Comparison of ENCODE assay signal across 9 cellular contexts in the genomic region with DNA sequence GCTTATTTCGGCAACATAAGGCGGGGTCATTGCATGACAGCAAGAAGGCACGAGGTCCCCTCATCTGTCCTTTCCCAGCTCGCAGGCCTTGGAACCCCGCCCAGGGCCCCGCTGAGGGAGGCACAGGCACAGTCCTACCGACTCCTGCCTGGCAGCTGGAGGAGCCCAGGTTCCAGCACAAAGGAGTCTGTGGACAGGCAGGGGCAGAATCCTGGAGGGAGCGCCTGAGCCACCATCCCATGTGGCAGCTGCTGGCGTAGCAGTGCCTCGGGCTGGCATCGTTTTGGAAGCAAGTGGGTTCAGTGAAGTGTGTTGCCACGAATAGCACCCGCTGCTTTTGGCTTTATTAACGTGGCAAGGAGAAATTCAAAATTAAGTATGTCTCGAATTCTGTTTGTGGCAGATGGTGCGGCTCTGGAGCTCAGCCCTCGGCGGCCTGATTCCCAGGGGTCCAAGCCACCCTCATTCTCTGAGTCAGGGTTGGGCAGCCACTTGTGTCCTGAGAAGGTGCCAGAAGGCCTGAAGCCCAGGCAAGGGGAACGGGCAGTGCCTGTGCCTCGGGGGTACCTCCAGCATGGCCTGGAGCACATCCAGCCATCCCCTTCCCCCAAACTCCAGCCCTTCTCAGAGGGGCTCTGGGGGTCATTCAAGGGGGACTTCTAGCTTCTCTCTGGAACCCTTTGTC. TPM values are rescaled to one million over a fixed set of nuclear protein-coding genes. Genes with fewer than 3 reads are reported as not detected.
DNase-seq lines count a peak whose midpoint lies in the region; ATAC-seq, FAIRE-seq and TF ChIP-seq lines count a peak whose summit lies in the region.
"Had no signal": no experiment of that assay in that cellular context is flagged by ENCODE, and none has a peak within 500 bp of the region (broad histone marks: within the 10 kb centered on the region; RNA-seq: fewer than 3 reads in every experiment).

No MANE protein-coding gene starts in this region.

- TF ChIP-seq CTCF in Caco-2 (IDR thresholded peaks at IDR 0.05; ENCODE audit: insufficient read depth in 1 of 2, low read depth in 1 of 2, low read length in 1 of 2, severe bottlenecking in 1 of 2, unreplicated experiment in 1 of 2) (no peak), PC-3 (conservative IDR thresholded peaks at IDR 0.05; ENCODE audit: low read depth, low read length) (no peak), pancreas (IDR thresholded peaks at IDR 0.05) (no peak)

- no peak overlapping the region; the same call in 1 of the 2 replicates for H2AFZ ChIP-seq in PC-3 (ENCODE audit: low read length)

- H3K27ac Mint-ChIP-seq in Caco-2 (ENCODE audit: unreplicated experiment): peak overlapping the region; percentile 97

- peak overlapping the region; percentile 57 for H3K4me2 ChIP-seq in PC-3 (ENCODE audit: low read length)

- no peaks in the 10 kb centered on the region for H4K20me1 ChIP-seq in PC-3 (ENCODE audit: low read length)

- no peaks in the 10 kb centered on the region for H3K79me2 ChIP-seq in PC-3 (ENCODE audit: low read length)

- peaks cover 8% of the 10 kb centered on the region for H3K4me1 Mint-ChIP-seq in Caco-2 (ENCODE audit: low read depth, unreplicated experiment)

- peak overlapping the region; percentile 83 for H3K27ac ChIP-seq in PC-3 (ENCODE audit: low read length)
- H3K27ac ChIP-seq in pancreas: peak overlapping the region; percentile 6 to 63 (median 42)

- H3K4me3 ChIP-seq in Caco-2 (ENCODE audit: low read depth, low read length): no peak overlapping the region
- no peak overlapping the region for H3K4me3 ChIP-seq in PC-3 (ENCODE audit: low read length)
- H3K4me3 ChIP-seq in pancreas: no peak overlapping the region

- no peak for FAIRE-seq in pancreas (lab: Jason Lieb, UNC)
- no peak for FAIRE-seq in urothelium cell line (lab: Jason Lieb, UNC)
- FAIRE-seq: colon had no signal

- no peaks in the 10 kb centered on the region for H3K9me2 ChIP-seq in PC-3 (replicated peaks; ENCODE audit: low read length)

- peaks cover 21% of the 10 kb centered on the region for H3K4me1 ChIP-seq in Caco-2
- peaks cover 17% of the 10 kb centered on the region for H3K4me1 ChIP-seq in PC-3 (ENCODE audit: insufficient read depth, low read length)
- H3K4me1 ChIP-seq in pancreas: peaks cover 0 to 3% (median 0%) of the 10 kb centered on the region in 3 donors

- no peaks in the 10 kb centered on the region for H3K9me3 Mint-ChIP-seq in Caco-2 (ENCODE audit: unreplicated experiment)

- H3K36me3 ChIP-seq in Caco-2 (ENCODE audit: control insufficient read depth, insufficient read depth, low read length) (peaks cover 1% of the 10 kb centered on the region; the same call in 1 of the 2 replicates), PC-3 (ENCODE audit: low read depth, low read length) (peaks cover 2% of the 10 kb centered on the region; the same call in 1 of the 2 replicates), pancreas (peaks cover 0 to 28% (median 11%) of the 10 kb centered on the region in 3 donors)

- WGBS in pancreas, 2 donors: 81 to 83% methylated on average over 20 of the region's 20 CpGs

- H3K9ac ChIP-seq in PC-3 (ENCODE audit: low read length): peak overlapping the region; percentile 44

- peaks cover 23% of the 10 kb centered on the region for H3K36me3 Mint-ChIP-seq in Caco-2 (ENCODE audit: insufficient read depth, unreplicated experiment)

- DNase-seq in Caco-2 (no peak), PC-3 (no peak), globus pallidus (ENCODE audit: low spot score) (peak; percentile 63), pancreas (peak in 3 of 6 donors; percentile 18 to 76 (median 62)), urothelium cell line (ENCODE audit: low spot score) (no peak), SW 1271 (lab: John Stamatoyannopoulos, UW) (no peak)

- CTCF ChIA-PET in Caco-2 (lab: Charles Lee): interaction anchor here (0.6 kb wide), 1 partner anchor 76 kb away, joined by 5 read pairs; no protein-coding TSS in a partner anchor
- CTCF ChIA-PET in PC-3 (lab: Charles Lee): interaction anchor here (0.5 kb wide), 1 partner anchor 102 kb away, joined by 3 read pairs; no protein-coding TSS in a partner anchor

- H3K4me3 Mint-ChIP-seq in Caco-2 (ENCODE audit: unreplicated experiment): no peak overlapping the region

- H3K27me3 ChIP-seq in Caco-2 (replicated peaks; ENCODE audit: control insufficient read depth, insufficient read depth, low read length): no peaks in the 10 kb centered on the region
- H3K27me3 ChIP-seq in PC-3 (ENCODE audit: low read length): no peaks in the 10 kb centered on the region
- H3K27me3 ChIP-seq in pancreas: no peaks in the 10 kb centered on the region

- BruUV-seq in Caco-2 (replicated peaks; lab: Mats Ljungman, UMichigan) (TSS peak; percentile 29), PC-3 (replicated peaks; lab: Mats Ljungman, UMichigan) (TSS peak; percentile 36)

- no peaks in the 10 kb centered on the region for H3F3A ChIP-seq in PC-3 (ENCODE audit: low read length, unreplicated experiment)

- no peaks in the 10 kb centered on the region for H3K27me3 Mint-ChIP-seq in Caco-2 (ENCODE audit: insufficient read depth, unreplicated experiment)

- intact Hi-C loops in Caco-2 (cut with micrococcal nuclease; ENCODE audit: unreplicated experiment) (loop anchor here (1.0 kb wide), 2 partner anchors 36 to 102 kb away; a partner anchor contains a TSS), PC-3 (cut with micrococcal nuclease) (loop anchor here (1.0 to 5.0 kb wide), 2 partner anchors 57 to 102 kb away; no protein-coding TSS in a partner anchor), pancreas (cut with DNase I) (no loop called here)

- ATAC-seq in PC-3 (no peak), pancreas (peak in 3 of 4 donors; percentile 8 to 23 (median 14)), HG02759 (IDR thresholded peaks at IDR 0.05; ENCODE audit: unreplicated experiment) (no peak), GM18517 (IDR thresholded peaks at IDR 0.05; ENCODE audit: unreplicated experiment) (no peak)

- H3K9me3 ChIP-seq in Caco-2: no peaks in the 10 kb centered on the region
- H3K9me3 ChIP-seq in PC-3 (ENCODE audit: low read length): no peaks in the 10 kb centered on the region
- H3K9me3 ChIP-seq in pancreas: no peaks in the 10 kb centered on the region

- POLR2A ChIA-PET in Caco-2 (lab: Charles Lee): no interaction called here
- POLR2A ChIA-PET in PC-3 (lab: Charles Lee; ENCODE audit: unreplicated experiment): interaction anchor here (0.5 kb wide), 1 partner anchor 93 kb away, joined by 4 read pairs; no protein-coding TSS in a partner anchor

RNA-seq across cellular contexts. Expression of a gene that starts 35.9 kb away (rescaled TPM):
- total RNA-seq in Caco-2 (2022) (13.0 and 13.9 TPM in 2 replicates), PC-3 (2014; rRNA removed) (34.1 and 50.2 TPM in 2 replicates), pancreas (10 to 100 TPM; 13.0 to 26.8 (median 17.2) TPM)
- 10 to 100 TPM; 25.9 to 39.1 TPM for polyA plus RNA-seq in pancreas

RNA-seq across cellular contexts. Expression of a gene that starts 59.4 kb away (rescaled TPM):
- total RNA-seq in Caco-2 (2022) (41.1 and 43.1 TPM in 2 replicates), PC-3 (2014; rRNA removed) (18.8 and 38.1 TPM in 2 replicates), pancreas (10 to 100 TPM; 13.9 to 29.3 (median 17.5) TPM)
- 10 to 100 TPM; 11.4 to 11.6 TPM for polyA plus RNA-seq in pancreas

Comparison
In these comparisons a context has a peak if more than half of its experiments do, and no peak if none do; other contexts are left out.
1. ATAC-seq: peak in pancreas (3 of 4); none in PC-3 (single experiment), HG02759 (single experiment) and GM18517 (single experiment).
2. intact Hi-C loops: an anchor here in Caco-2 (1.0 kb wide) and PC-3 (1.0 to 5.0 kb wide); none called in pancreas.